Comparison of ENCODE assay signal across 9 cellular contexts in genomic region chr15:65583701-65584100, GRCh38. TPM values are rescaled to one million over a fixed set of nuclear protein-coding genes. Genes with fewer than 3 reads are reported as not detected.
DNase-seq lines count a peak whose midpoint lies in the region; ATAC-seq, FAIRE-seq and TF ChIP-seq lines count a peak whose summit lies in the region.
"Had no signal": no experiment of that assay in that cellular context is flagged by ENCODE, and none has a peak within 500 bp of the region (broad histone marks: within the 10 kb centered on the region; RNA-seq: fewer than 3 reads in every experiment).

No MANE protein-coding gene starts in this region.

- H3K36me3 Mint-ChIP-seq in CD4-positive, alpha-beta T cell (ENCODE audit: low read depth): peaks cover 81% of the 10 kb centered on the region

- peak overlapping the region; percentile 89 for H3K27ac Mint-ChIP-seq in CD4-positive, alpha-beta T cell

- H3K9ac ChIP-seq in HepG2 (ENCODE audit: insufficient read depth, low read depth, low read length) (no peak overlapping the region), colonic mucosa (ENCODE audit: low read depth in 2 of 2, low read length in 2 of 2) (no peak overlapping the region)

- peaks cover 41% of the 10 kb centered on the region for H3K4me1 Mint-ChIP-seq in CD4-positive, alpha-beta T cell (ENCODE audit: low read depth)

- H3K27me3 ChIP-seq in CD4-positive, alpha-beta T cell (ENCODE audit: control insufficient read depth, insufficient read depth, low read length): no peaks in the 10 kb centered on the region
- H3K27me3 ChIP-seq in HepG2 (ENCODE audit: control insufficient read depth in 1 of 2, insufficient read depth in 2 of 2, low read length in 2 of 2) (no peaks in the 10 kb centered on the region), right atrium auricular region (no peaks in the 10 kb centered on the region), colonic mucosa (no peaks in the 10 kb centered on the region)
- H3K27me3 ChIP-seq: cardiac muscle cell had no signal

- H3K4me3 ChIP-seq in HepG2 (replicated peaks in 1 of 3; ENCODE audit: insufficient read depth in 1 of 3, low read depth in 2 of 3, low read length in 3 of 3) (no peak overlapping the region), right atrium auricular region (no peak overlapping the region), colonic mucosa (no peak overlapping the region)
- H3K4me3 ChIP-seq: cardiac muscle cell had no signal

- FAIRE-seq in HepG2 (lab: Jason Lieb, UNC): no peak

- H2AFZ ChIP-seq in HepG2 (ENCODE audit: low read length): no peak overlapping the region

- no peaks in the 10 kb centered on the region for H3K9me3 ChIP-seq in CD4-positive, alpha-beta T cell (ENCODE audit: control insufficient read depth, low read length)
- H3K9me3 ChIP-seq in HepG2 (ENCODE audit: low read length) (no peaks in the 10 kb centered on the region), right atrium auricular region (no peaks in the 10 kb centered on the region), colonic mucosa (no peaks in the 10 kb centered on the region)

- no peak for TF ChIP-seq POLR2A in HepG2 (IDR thresholded peaks at IDR 0.05; ENCODE audit: insufficient read depth in 1 of 2, low read depth in 2 of 2, low read length in 2 of 2)

- no peak for TF ChIP-seq RAD21 in HepG2 (CRISPR knock-in tag; IDR thresholded peaks at IDR 0.05)

- peak overlapping the region; percentile 40 for H3K4me2 ChIP-seq in HepG2 (ENCODE audit: low read depth, low read length)

- peak overlapping the region; percentile 37 for H3K27ac ChIP-seq in CD4-positive, alpha-beta T cell (ENCODE audit: low read depth, low read length)
- H3K27ac ChIP-seq in HepG2 (ENCODE audit: extremely low read length, insufficient read depth, low read length): peak overlapping the region; percentile 42
- no peak overlapping the region for H3K27ac ChIP-seq in right atrium auricular region
- no peak overlapping the region for H3K27ac ChIP-seq in colonic mucosa
- H3K27ac ChIP-seq: cardiac muscle cell had no signal

- peak overlapping the region; percentile 66 for H3K4me3 Mint-ChIP-seq in CD4-positive, alpha-beta T cell

- POLR2A ChIA-PET in CD4-positive, alpha-beta T cell (lab: Charles Lee): no interaction called here
- POLR2A ChIA-PET in HepG2 (lab: Yijun Ruan, JAX): no interaction called here

- H4K20me1 ChIP-seq in HepG2 (ENCODE audit: insufficient read depth, low read length): no peaks in the 10 kb centered on the region

- peak in 8 of 10 experiments; percentile 4 to 48 (median 23) for DNase-seq in CD4-positive, alpha-beta T cell
- DNase-seq in HT1080 (ENCODE audit: low read depth) (peak; percentile 66), activated T-cell treated with anti-CD3 and anti-CD28 coated beads for 4 hours (peak; percentile 11), HepG2 (ENCODE audit: low spot score) (peak; percentile 37), DMS153 treated with DMSO at 0.1 percent for 48 hours (lab: John Stamatoyannopoulos, UW; ENCODE audit: unreplicated experiment) (no peak), right atrium auricular region (ENCODE audit: low spot score) (no peak), colonic mucosa (no peak)

- WGBS in HepG2 (ENCODE audit: low lambda C conversion rate): 64% methylated on average over 1 of the region's 1 CpG

- peak; percentile 82 for ATAC-seq in CD4-positive, alpha-beta T cell (ENCODE audit: poor library complexity)
- ATAC-seq in HepG2: no peak
- ATAC-seq in HG02970 (IDR thresholded peaks at IDR 0.05; ENCODE audit: low FRiP score, unreplicated experiment): no peak

- H3K79me2 ChIP-seq in HepG2 (ENCODE audit: insufficient read depth, low read length): no peaks in the 10 kb centered on the region

- H3K27me3 Mint-ChIP-seq in CD4-positive, alpha-beta T cell: no peaks in the 10 kb centered on the region

- in situ Hi-C loops in HepG2 (cut with HindIII; ENCODE audit: extremely low pct_ligation_motif_present, low pct_unique_long_range_greater_than_20kb): no loop called here

- no TSS peak for BruUV-seq in HepG2 (replicated peaks; lab: Mats Ljungman, UMichigan)

- H3K36me3 ChIP-seq in HepG2 (replicated peaks in 1 of 2; ENCODE audit: control insufficient read depth in 1 of 2, insufficient read depth in 2 of 2, low read length in 2 of 2) (peaks cover 10 to 61% of the 10 kb centered on the region in 2 experiments), right atrium auricular region (peaks cover 72% of the 10 kb centered on the region), colonic mucosa (no peaks in the 10 kb centered on the region)

- H3K9me3 Mint-ChIP-seq in CD4-positive, alpha-beta T cell: no peaks in the 10 kb centered on the region

- peaks cover 25% of the 10 kb centered on the region for H3K4me1 ChIP-seq in HepG2 (ENCODE audit: insufficient read depth, low read length)
- H3K4me1 ChIP-seq in right atrium auricular region: no peaks in the 10 kb centered on the region
- H3K4me1 ChIP-seq in colonic mucosa: no peaks in the 10 kb centered on the region

- intact Hi-C loops in CD4-positive, alpha-beta T cell (cut with DNase I, micrococcal nuclease): no loop called here
- intact Hi-C loops in HepG2 (cut with micrococcal nuclease; ENCODE audit: unreplicated experiment): no loop called here
- intact Hi-C loops in colonic mucosa (cut with DNase I): no loop called here

- no peak for TF ChIP-seq CTCF in CD4-positive, alpha-beta T cell (IDR thresholded peaks at IDR 0.05)
- TF ChIP-seq CTCF in HepG2 (CRISPR knock-in tag; IDR thresholded peaks at IDR 0.05) (no peak), right atrium auricular region (IDR thresholded peaks at IDR 0.05) (no peak), colonic mucosa (IDR thresholded peaks at IDR 0.05) (no peak)

- CTCF ChIA-PET in CD4-positive, alpha-beta T cell (lab: Charles Lee): no interaction called here
- CTCF ChIA-PET in HepG2 (lab: Yijun Ruan, JAX; ENCODE audit: low intra/inter-chr PET ratio, low total read pairs): no interaction called here

- TF ChIP-seq EP300 in HepG2 (IDR thresholded peaks at IDR 0.05; ENCODE audit: low read depth in 2 of 2, low read length in 2 of 2) (no peak), HepG2 (CRISPR knock-in tag; IDR thresholded peaks at IDR 0.05; ENCODE audit: borderline replicate concordance) (no peak)

RNA-seq across cellular contexts. Expression of gene INTS14, which starts 27.2 kb away (rescaled TPM):
- total RNA-seq in CD4-positive, alpha-beta T cell: 10 to 100 TPM; 20.6 to 25.1 TPM
- 34.1 and 46.5 TPM in 2 replicates for total RNA-seq in HT1080 (2014; rRNA removed; shearing (Covaris generic))
- polyA plus RNA-seq in HT1080 (2015; cell fraction: cytosol; rRNA removed): 59.0 and 66.8 TPM in 2 replicates
- polyA plus RNA-seq in HT1080 (2015; cell fraction: nucleus; rRNA removed): 72.5 and 85.8 TPM in 2 replicates
- total RNA-seq in HepG2 (2016; rRNA removed; fragmentation: Illumina TruSeq; extraction: Trizol): 52.0 and 57.8 TPM in 2 replicates
- 17.0 and 20.8 TPM in 2 replicates for total RNA-seq in HepG2 (2016; cell fraction: cytosol; rRNA removed; fragmentation: Illumina TruSeq; extraction: Trizol; ENCODE audit: low read depth)
- total RNA-seq in HepG2 (2016; cell fraction: insoluble cytoplasmic fraction; rRNA removed; fragmentation: Illumina TruSeq; extraction: Trizol): 51.9 and 56.4 TPM in 2 replicates
- 49.9 and 57.9 TPM in 2 replicates for total RNA-seq in HepG2 (2016; cell fraction: membrane; rRNA removed; fragmentation: Illumina TruSeq; extraction: Trizol)
- total RNA-seq in HepG2 (2016; cell fraction: nucleus; rRNA removed; fragmentation: Illumina TruSeq; extraction: Trizol): 46.7 and 47.9 TPM in 2 replicates
- polyA plus RNA-seq in HepG2 (2011; rRNA removed): 32.9 and 41.4 TPM in 2 replicates
- 33.9 and 35.7 TPM in 2 replicates for polyA plus RNA-seq in HepG2 (2011; cell fraction: cytosol; rRNA removed)
- 38.0 and 47.8 TPM in 2 replicates for polyA plus RNA-seq in HepG2 (2011; cell fraction: nucleus; rRNA removed)
- polyA plus RNA-seq in HepG2 (2012): 19.7 and 28.3 TPM in 2 replicates
- 17.3 and 20.3 TPM in 2 replicates for polyA plus RNA-seq in HepG2 (2016; cell fraction: cytosol; fragmentation: Illumina TruSeq; extraction: Trizol; ENCODE audit: low read depth)
- 50.5 and 52.9 TPM in 2 replicates for polyA plus RNA-seq in HepG2 (2016; cell fraction: insoluble cytoplasmic fraction; fragmentation: Illumina TruSeq; extraction: Trizol; ENCODE audit: low read depth)
- polyA plus RNA-seq in HepG2 (2016; cell fraction: membrane; fragmentation: Illumina TruSeq; extraction: Trizol; ENCODE audit: low read depth): 34.9 and 41.5 TPM in 2 replicates
- 61.6 and 62.0 TPM in 2 replicates for polyA plus RNA-seq in HepG2 (2016; cell fraction: nucleus; fragmentation: Illumina TruSeq; extraction: Trizol; ENCODE audit: insufficient read depth, low read depth)
- polyA minus RNA-seq in HepG2 (2011; rRNA and poly(A)+ RNA removed; ENCODE audit: low replicate concordance): 35.4 and 83.9 TPM in 2 replicates
- polyA minus RNA-seq in HepG2 (2011; cell fraction: cytosol; rRNA and poly(A)+ RNA removed): 26.2 and 26.6 TPM in 2 replicates
- 66.4 and 78.2 TPM in 2 replicates for polyA minus RNA-seq in HepG2 (2011; cell fraction: nucleus; rRNA and poly(A)+ RNA removed)
- 10 to 100 TPM; 15.3 to 19.7 TPM for total RNA-seq in right atrium auricular region
- total RNA-seq in colonic mucosa: 10 to 100 TPM; 37.2 to 41.1 TPM

RNA-seq across cellular contexts. Expression of gene SLC24A1, which starts 38.0 kb away (rescaled TPM):
- total RNA-seq in CD4-positive, alpha-beta T cell: 1 to 10 TPM; 2.2 to 2.3 TPM
- 10.1 and 11.5 TPM in 2 replicates for total RNA-seq in HT1080 (2014; rRNA removed; shearing (Covaris generic))
- 9.8 and 15.4 TPM in 2 replicates for polyA plus RNA-seq in HT1080 (2015; cell fraction: cytosol; rRNA removed)
- polyA plus RNA-seq in HT1080 (2015; cell fraction: nucleus; rRNA removed): 11.2 and 11.6 TPM in 2 replicates
- 6.8 and 8.3 TPM in 2 replicates for total RNA-seq in HepG2 (2016; rRNA removed; fragmentation: Illumina TruSeq; extraction: Trizol)
- total RNA-seq in HepG2 (2016; cell fraction: cytosol; rRNA removed; fragmentation: Illumina TruSeq; extraction: Trizol; ENCODE audit: low read depth): 6.6 and 9.0 TPM in 2 replicates
- total RNA-seq in HepG2 (2016; cell fraction: insoluble cytoplasmic fraction; rRNA removed; fragmentation: Illumina TruSeq; extraction: Trizol): 7.0 and 8.5 TPM in 2 replicates
- total RNA-seq in HepG2 (2016; cell fraction: membrane; rRNA removed; fragmentation: Illumina TruSeq; extraction: Trizol): 3.9 and 5.4 TPM in 2 replicates
- 9.5 and 9.6 TPM in 2 replicates for total RNA-seq in HepG2 (2016; cell fraction: nucleus; rRNA removed; fragmentation: Illumina TruSeq; extraction: Trizol)
- 4.8 and 5.9 TPM in 2 replicates for polyA plus RNA-seq in HepG2 (2011; rRNA removed)
- polyA plus RNA-seq in HepG2 (2011; cell fraction: cytosol; rRNA removed): 3.8 and 3.9 TPM in 2 replicates
- 5.0 and 5.5 TPM in 2 replicates for polyA plus RNA-seq in HepG2 (2011; cell fraction: nucleus; rRNA removed)
- polyA plus RNA-seq in HepG2 (2012): 5.3 and 9.8 TPM in 2 replicates
- 0.87 and 0.99 TPM in 2 replicates for polyA plus RNA-seq in HepG2 (2016; cell fraction: cytosol; fragmentation: Illumina TruSeq; extraction: Trizol; ENCODE audit: low read depth)
- 6.5 and 6.9 TPM in 2 replicates for polyA plus RNA-seq in HepG2 (2016; cell fraction: insoluble cytoplasmic fraction; fragmentation: Illumina TruSeq; extraction: Trizol; ENCODE audit: low read depth)
- polyA plus RNA-seq in HepG2 (2016; cell fraction: membrane; fragmentation: Illumina TruSeq; extraction: Trizol; ENCODE audit: low read depth): 1.4 and 2.0 TPM in 2 replicates
- 10.2 and 12.9 TPM in 2 replicates for polyA plus RNA-seq in HepG2 (2016; cell fraction: nucleus; fragmentation: Illumina TruSeq; extraction: Trizol; ENCODE audit: insufficient read depth, low read depth)
- 6.8 and 24.1 TPM in 2 replicates for polyA minus RNA-seq in HepG2 (2011; rRNA and poly(A)+ RNA removed; ENCODE audit: low replicate concordance)
- polyA minus RNA-seq in HepG2 (2011; cell fraction: cytosol; rRNA and poly(A)+ RNA removed): 7.3 and 7.8 TPM in 2 replicates
- 12.4 and 12.7 TPM in 2 replicates for polyA minus RNA-seq in HepG2 (2011; cell fraction: nucleus; rRNA and poly(A)+ RNA removed)
- total RNA-seq in right atrium auricular region: 1 to 10 TPM; 1.9 to 2.8 TPM
- total RNA-seq in colonic mucosa: 1 to 10 TPM; 5.5 to 7.1 TPM

RNA-seq across cellular contexts. Expression of gene HACD3, which starts 53.4 kb away (rescaled TPM):
- total RNA-seq in CD4-positive, alpha-beta T cell: 10 to 100 TPM; 13.9 to 14.1 TPM
- 96.0 and 101 TPM in 2 replicates for total RNA-seq in HT1080 (2014; rRNA removed; shearing (Covaris generic))
- 60.8 and 72.6 TPM in 2 replicates for polyA plus RNA-seq in HT1080 (2015; cell fraction: cytosol; rRNA removed)
- polyA plus RNA-seq in HT1080 (2015; cell fraction: nucleus; rRNA removed): 82.6 and 87.7 TPM in 2 replicates
- total RNA-seq in HepG2 (2016; rRNA removed; fragmentation: Illumina TruSeq; extraction: Trizol): 108 and 161 TPM in 2 replicates
- 13.4 and 13.9 TPM in 2 replicates for total RNA-seq in HepG2 (2016; cell fraction: cytosol; rRNA removed; fragmentation: Illumina TruSeq; extraction: Trizol; ENCODE audit: low read depth)
- 111 and 164 TPM in 2 replicates for total RNA-seq in HepG2 (2016; cell fraction: insoluble cytoplasmic fraction; rRNA removed; fragmentation: Illumina TruSeq; extraction: Trizol)
- total RNA-seq in HepG2 (2016; cell fraction: membrane; rRNA removed; fragmentation: Illumina TruSeq; extraction: Trizol): 45.2 and 51.9 TPM in 2 replicates
- 114 and 134 TPM in 2 replicates for total RNA-seq in HepG2 (2016; cell fraction: nucleus; rRNA removed; fragmentation: Illumina TruSeq; extraction: Trizol)
- polyA plus RNA-seq in HepG2 (2011; rRNA removed): 71.5 and 73.6 TPM in 2 replicates
- 49.0 and 79.5 TPM in 2 replicates for polyA plus RNA-seq in HepG2 (2011; cell fraction: cytosol; rRNA removed)
- polyA plus RNA-seq in HepG2 (2011; cell fraction: nucleus; rRNA removed): 13.2 and 18.7 TPM in 2 replicates
- polyA plus RNA-seq in HepG2 (2012): 93.0 and 111 TPM in 2 replicates
- 10.0 and 10.2 TPM in 2 replicates for polyA plus RNA-seq in HepG2 (2016; cell fraction: cytosol; fragmentation: Illumina TruSeq; extraction: Trizol; ENCODE audit: low read depth)
- 78.4 and 81.1 TPM in 2 replicates for polyA plus RNA-seq in HepG2 (2016; cell fraction: insoluble cytoplasmic fraction; fragmentation: Illumina TruSeq; extraction: Trizol; ENCODE audit: low read depth)
- polyA plus RNA-seq in HepG2 (2016; cell fraction: membrane; fragmentation: Illumina TruSeq; extraction: Trizol; ENCODE audit: low read depth): 21.7 and 24.2 TPM in 2 replicates
- 124 TPM in 2 replicates for polyA plus RNA-seq in HepG2 (2016; cell fraction: nucleus; fragmentation: Illumina TruSeq; extraction: Trizol; ENCODE audit: insufficient read depth, low read depth)
- 84.1 and 114 TPM in 2 replicates for polyA minus RNA-seq in HepG2 (2011; rRNA and poly(A)+ RNA removed; ENCODE audit: low replicate concordance)
- 61.3 and 74.8 TPM in 2 replicates for polyA minus RNA-seq in HepG2 (2011; cell fraction: cytosol; rRNA and poly(A)+ RNA removed)
- 39.7 and 52.5 TPM in 2 replicates for polyA minus RNA-seq in HepG2 (2011; cell fraction: nucleus; rRNA and poly(A)+ RNA removed)
- total RNA-seq in right atrium auricular region: 10 to 100 TPM; 15.3 to 20.5 TPM
- total RNA-seq in colonic mucosa: 10 to 100 TPM; 36.0 to 68.7 TPM

Comparison
In these comparisons a context has a peak if more than half of its experiments do, and no peak if none do; other contexts are left out.
1. DNase-seq: peak in CD4-positive, alpha-beta T cell (8 of 10), HT1080 (single experiment), activated T-cell treated with anti-CD3 and anti-CD28 coated beads for 4 hours (single experiment) and HepG2 (single experiment); none in DMS153 treated with DMSO at 0.1 percent for 48 hours (single experiment), right atrium auricular region (single experiment) and colonic mucosa (single experiment).
2. H3K27ac ChIP-seq: peak in CD4-positive, alpha-beta T cell (single experiment) and HepG2 (single experiment); none in right atrium auricular region (0 of 2) and colonic mucosa (single experiment).